ENCODE assay signal across 8 cellular contexts in the genomic region with DNA sequence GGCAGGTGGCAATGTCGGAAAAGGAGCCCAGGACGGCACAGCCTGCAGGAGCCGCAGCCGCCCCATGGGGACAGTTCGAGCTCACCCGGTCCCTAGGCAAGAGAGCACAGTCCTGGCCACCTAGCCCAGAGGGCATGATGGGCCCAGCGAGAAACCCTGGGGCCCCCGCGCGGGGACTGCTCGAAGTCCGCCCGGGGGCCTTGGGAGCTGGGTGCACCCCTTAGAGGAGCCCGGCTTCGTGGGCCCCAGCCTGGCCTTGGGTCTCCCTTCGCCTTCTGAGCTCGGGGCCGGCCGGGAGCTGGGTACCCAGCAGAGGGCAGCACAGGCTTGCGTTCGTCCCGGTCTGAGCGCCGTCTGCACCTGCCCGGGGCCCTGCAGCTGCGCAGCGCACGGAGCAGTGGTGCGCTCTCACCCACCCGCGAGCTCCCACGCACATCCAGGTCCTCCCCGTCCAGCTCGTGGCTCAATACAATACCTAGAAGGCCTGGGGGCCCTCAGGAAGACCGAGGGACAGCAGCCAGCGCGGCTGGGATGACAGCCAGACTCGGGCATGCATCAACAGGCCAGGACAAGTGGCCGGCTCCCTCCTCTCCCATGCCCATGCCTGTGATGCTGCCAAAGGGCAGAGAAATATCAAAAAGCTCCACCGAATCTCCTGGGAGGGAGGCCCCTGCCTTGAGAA.
DNase-seq lines count a peak whose midpoint lies in the region; ATAC-seq lines count a peak whose summit lies in the region.

No MANE protein-coding gene starts in this region.

- H3K27me3 ChIP-seq in BLaER1, result no peaks in the 10 kb centered on the region

- H3K27ac ChIP-seq in BLaER1, result no peak overlapping the region

- H3K4me2 ChIP-seq in BLaER1, result peak overlapping the region; percentile 76

- H3K9me3 ChIP-seq in BLaER1, result no peaks in the 10 kb centered on the region

- H3K4me1 Mint-ChIP-seq in effector memory CD8-positive, alpha-beta T cell (ENCODE audit: low read depth in 2 of 2), result peaks cover 4 to 7% of the 10 kb centered on the region in 2 donors

- no peaks in the 10 kb centered on the region for H3K36me3 Mint-ChIP-seq in effector memory CD8-positive, alpha-beta T cell (ENCODE audit: insufficient read depth)

- DNase-seq in NCI-H748 (lab: John Stamatoyannopoulos, UW; ENCODE audit: unreplicated experiment), result peak; percentile 81
- peak; percentile 88 for DNase-seq in activated CD8-positive, alpha-beta memory T cell treated with anti-CD3 and anti-CD28 coated beads for 24 hours
- DNase-seq in effector memory CD8-positive, alpha-beta T cell, result peak; percentile 52 to 60 (median 56)
- DNase-seq in mesenteric fat pad (ENCODE audit: low spot score), result peak; percentile 91
- DNase-seq in stimulated activated CD8-positive, alpha-beta memory T cell treated with anti-CD3 and anti-CD28 coated beads, Interleukin-2, amount 100 ng/mL, for 1 hour (ENCODE audit: low read depth in 2 of 2), result peak; percentile 14 to 42

- H3K4me3 ChIP-seq in BLaER1, result 0 out of 2 replicates have a peak overlapping the region, but pooled peaks have one; percentile 25

- ATAC-seq in GM19351 (IDR thresholded peaks at IDR 0.05; ENCODE audit: unreplicated experiment), result peak; percentile 93
- ATAC-seq in HG03442 (IDR thresholded peaks at IDR 0.05; ENCODE audit: unreplicated experiment), result peak; percentile 82
- peak; percentile 88 for ATAC-seq in effector memory CD8-positive, alpha-beta T cell (replicated peaks)

- no peaks in the 10 kb centered on the region for H3K36me3 ChIP-seq in BLaER1

- H4K20me1 ChIP-seq in BLaER1, result no peaks in the 10 kb centered on the region

- H3K4me3 Mint-ChIP-seq in effector memory CD8-positive, alpha-beta T cell, result peak overlapping the region; percentile 52 to 66

- peaks cover 25% of the 10 kb centered on the region for H3K4me1 ChIP-seq in BLaER1

- H3K9me3 Mint-ChIP-seq in effector memory CD8-positive, alpha-beta T cell, result no peaks in the 10 kb centered on the region

- H3K27ac Mint-ChIP-seq in effector memory CD8-positive, alpha-beta T cell, result peak overlapping the region in 1 of 2 donors; percentile 61

- H3K27me3 Mint-ChIP-seq in effector memory CD8-positive, alpha-beta T cell, result peaks cover 52 to 69% of the 10 kb centered on the region in 2 donors

- H3K9ac ChIP-seq in BLaER1, result no peak overlapping the region

Comparison
In these comparisons a context has a peak if more than half of its experiments do, and no peak if none do; other contexts are left out.
1. DNase-seq: peak in every context shown above with its lines; median percentile 91 in mesenteric fat pad; 88 in activated CD8-positive, alpha-beta memory T cell treated with anti-CD3 and anti-CD28 coated beads for 24 hours; 81 in NCI-H748; 56 in effector memory CD8-positive, alpha-beta T cell; 28 in stimulated activated CD8-positive, alpha-beta memory T cell treated with anti-CD3 and anti-CD28 coated beads, Interleukin-2, amount 100 ng/mL, for 1 hour.